ENCODE assay signal across 11 cellular contexts in genomic region chr5:142782976-142783539, GRCh38. TPM values are rescaled to one million over a fixed set of nuclear protein-coding genes. Genes with fewer than 3 reads are reported as not detected.
DNase-seq lines count a peak whose midpoint lies in the region; ATAC-seq and TF ChIP-seq lines count a peak whose summit lies in the region.
"Had no signal": no experiment of that assay in that cellular context is flagged by ENCODE, and none has a peak within 500 bp of the region (broad histone marks: within the 10 kb centered on the region; RNA-seq: fewer than 3 reads in every experiment).

No MANE protein-coding gene starts in this region.

- TF ChIP-seq CTCF in tibial nerve (IDR thresholded peaks at IDR 0.05), result no peak
- no peak for TF ChIP-seq CTCF in body of pancreas (IDR thresholded peaks at IDR 0.05)

- H3K4me3 Mint-ChIP-seq in activated naive CD4-positive, alpha-beta T cell treated with anti-CD3 and anti-CD28 coated beads for 36 hours, result peak overlapping the region; percentile 19
- peak overlapping the region; percentile 63 for H3K4me3 Mint-ChIP-seq in central memory CD8-positive, alpha-beta T cell
- H3K4me3 Mint-ChIP-seq in stimulated activated naive B cell treated with anti-CD40 and anti-IgM and Interleukin-4, amounts not matched to agents 10 μg/mL and 1 μg/mL and 100 μg/mL, for 72 hours, result no peak overlapping the region

- H3K4me1 ChIP-seq in muscle layer of duodenum (ENCODE audit: control insufficient read depth in 1 of 2, insufficient read depth in 2 of 2, low read length in 2 of 2) (peaks cover 14 to 45% of the 10 kb centered on the region in 2 donors), tibial nerve (peaks cover 0 to 57% (median 21%) of the 10 kb centered on the region in 4 donors), body of pancreas (peaks cover 14% of the 10 kb centered on the region)

- no peaks in the 10 kb centered on the region for H3K9me3 ChIP-seq in muscle layer of duodenum (ENCODE audit: control insufficient read depth in 1 of 2, low read length in 2 of 2)
- H3K9me3 ChIP-seq in tibial nerve, result no peaks in the 10 kb centered on the region
- H3K9me3 ChIP-seq in body of pancreas, result no peaks in the 10 kb centered on the region

- H3K9me3 Mint-ChIP-seq in activated naive CD4-positive, alpha-beta T cell treated with anti-CD3 and anti-CD28 coated beads for 36 hours, result no peaks in the 10 kb centered on the region
- no peaks in the 10 kb centered on the region for H3K9me3 Mint-ChIP-seq in central memory CD8-positive, alpha-beta T cell
- peaks cover 0 to 2% of the 10 kb centered on the region in 2 donors for H3K9me3 Mint-ChIP-seq in stimulated activated naive B cell treated with anti-CD40 and anti-IgM and Interleukin-4, amounts not matched to agents 10 μg/mL and 1 μg/mL and 100 μg/mL, for 72 hours

- CTCF ChIA-PET in activated naive CD4-positive, alpha-beta T cell treated with anti-CD3 and anti-CD28 coated beads for 36 hours (lab: Charles Lee), result interaction anchor here (0.7 to 3.1 kb wide), 8 partner anchors 12 to 822 kb away, joined by 3 to 25 read pairs (median 4); partner anchors contain the start of gene ARHGAP26

- no peak for DNase-seq in activated naive CD4-positive, alpha-beta T cell treated with anti-CD3 and anti-CD28 coated beads for 36 hours
- no peak for DNase-seq in activated naive CD4-positive, alpha-beta T cell (lab: John Stamatoyannopoulos, UW)
- DNase-seq in central memory CD8-positive, alpha-beta T cell (ENCODE audit: low spot score in 2 of 2), result no peak
- peak in 1 of 2 donors; percentile 35 for DNase-seq in tibial nerve (ENCODE audit: low spot score in 2 of 2)
- DNase-seq in mucosa of gallbladder (ENCODE audit: low spot score), result no peak
- DNase-seq in body of pancreas, result no peak
- no peak for DNase-seq in stimulated activated naive B cell treated with anti-CD40 and anti-IgM and Interleukin-4, amounts not matched to agents 10 μg/mL and 1 μg/mL and 100 μg/mL, for 72 hours
- DNase-seq: EL, NCI-H524 treated with DMSO at 0.1 percent for 48 hours had no signal

- H3K27me3 ChIP-seq in muscle layer of duodenum (ENCODE audit: low read depth, low read length) (no peaks in the 10 kb centered on the region), tibial nerve (no peaks in the 10 kb centered on the region), body of pancreas (no peaks in the 10 kb centered on the region)

- intact Hi-C loops in activated naive CD4-positive, alpha-beta T cell treated with anti-CD3 and anti-CD28 coated beads for 36 hours (cut with micrococcal nuclease), result loop anchor here (1.0 to 2.0 kb wide), 6 partner anchors 11 to 81 kb away; no protein-coding TSS in a partner anchor
- intact Hi-C loops in body of pancreas (cut with DNase I), result no loop called here

- H3K27ac ChIP-seq in muscle layer of duodenum (ENCODE audit: low read length), result peak overlapping the region; percentile 57
- peak overlapping the region; percentile 25 to 87 (median 70) for H3K27ac ChIP-seq in tibial nerve
- H3K27ac ChIP-seq in body of pancreas, result no peak overlapping the region
- H3K27ac ChIP-seq: HL-60 had no signal

- no peaks in the 10 kb centered on the region for H3K36me3 Mint-ChIP-seq in activated naive CD4-positive, alpha-beta T cell treated with anti-CD3 and anti-CD28 coated beads for 36 hours (ENCODE audit: low read depth)
- H3K36me3 Mint-ChIP-seq in central memory CD8-positive, alpha-beta T cell (ENCODE audit: insufficient read depth), result peaks cover 18% of the 10 kb centered on the region
- peaks cover 0 to 5% of the 10 kb centered on the region in 2 donors for H3K36me3 Mint-ChIP-seq in stimulated activated naive B cell treated with anti-CD40 and anti-IgM and Interleukin-4, amounts not matched to agents 10 μg/mL and 1 μg/mL and 100 μg/mL, for 72 hours

- no peak for TF ChIP-seq POLR2A in tibial nerve (IDR thresholded peaks at IDR 0.05)
- TF ChIP-seq POLR2A in body of pancreas (IDR thresholded peaks at IDR 0.05), result no peak

- no peaks in the 10 kb centered on the region for H3K27me3 Mint-ChIP-seq in activated naive CD4-positive, alpha-beta T cell treated with anti-CD3 and anti-CD28 coated beads for 36 hours (ENCODE audit: low read depth)
- H3K27me3 Mint-ChIP-seq in central memory CD8-positive, alpha-beta T cell, result no peaks in the 10 kb centered on the region
- no peaks in the 10 kb centered on the region for H3K27me3 Mint-ChIP-seq in stimulated activated naive B cell treated with anti-CD40 and anti-IgM and Interleukin-4, amounts not matched to agents 10 μg/mL and 1 μg/mL and 100 μg/mL, for 72 hours

- peak overlapping the region; percentile 25 for H3K27ac Mint-ChIP-seq in activated naive CD4-positive, alpha-beta T cell treated with anti-CD3 and anti-CD28 coated beads for 36 hours
- peak overlapping the region; percentile 90 for H3K27ac Mint-ChIP-seq in central memory CD8-positive, alpha-beta T cell (ENCODE audit: low read depth)
- H3K27ac Mint-ChIP-seq in stimulated activated naive B cell treated with anti-CD40 and anti-IgM and Interleukin-4, amounts not matched to agents 10 μg/mL and 1 μg/mL and 100 μg/mL, for 72 hours, result no peak overlapping the region

- H3K4me1 Mint-ChIP-seq in activated naive CD4-positive, alpha-beta T cell treated with anti-CD3 and anti-CD28 coated beads for 36 hours (ENCODE audit: low read depth), result peaks cover 65% of the 10 kb centered on the region
- peaks cover 98% of the 10 kb centered on the region for H3K4me1 Mint-ChIP-seq in central memory CD8-positive, alpha-beta T cell
- peaks cover 21 to 36% of the 10 kb centered on the region in 2 donors for H3K4me1 Mint-ChIP-seq in stimulated activated naive B cell treated with anti-CD40 and anti-IgM and Interleukin-4, amounts not matched to agents 10 μg/mL and 1 μg/mL and 100 μg/mL, for 72 hours

- WGBS in tibial nerve, 2 donors, result 41 to 45% methylated on average over 5 to 8 of the region's 8 CpGs
- WGBS in body of pancreas, 2 donors, result 75 to 81% methylated on average over 8 of the region's 8 CpGs

- peak in 1 of 2 donors; percentile 9 for TF ChIP-seq EP300 in tibial nerve (IDR thresholded peaks at IDR 0.05)

- no peak overlapping the region for H3K4me3 ChIP-seq in muscle layer of duodenum (ENCODE audit: low read depth in 1 of 2, low read length in 2 of 2)
- H3K4me3 ChIP-seq in tibial nerve, result no peak overlapping the region
- H3K4me3 ChIP-seq in body of pancreas, result no peak overlapping the region

- H3K36me3 ChIP-seq in muscle layer of duodenum (ENCODE audit: control insufficient read depth in 1 of 2, insufficient read depth in 2 of 2, low read length in 2 of 2) (no peaks in the 10 kb centered on the region), tibial nerve (no peaks in the 10 kb centered on the region), body of pancreas (replicated peaks in 1 of 2; ENCODE audit: insufficient read depth in 1 of 2, low read depth in 2 of 2) (no peaks in the 10 kb centered on the region)

- no peak for ATAC-seq in central memory CD8-positive, alpha-beta T cell (replicated peaks; ENCODE audit: extremely low read depth, poor library complexity, severe bottlenecking)
- no peak for ATAC-seq in body of pancreas
- ATAC-seq in stimulated activated naive B cell treated with anti-CD40 and anti-IgM and Interleukin-4, amounts not matched to agents 10 μg/mL and 1 μg/mL and 100 μg/mL, for 72 hours (replicated peaks), result no peak

RNA-seq across cellular contexts. Expression of gene ARHGAP26, which starts 12.9 kb away (rescaled TPM):
- 10 to 100 TPM; 17.0 to 19.5 TPM for total RNA-seq in activated naive CD4-positive, alpha-beta T cell treated with anti-CD3 and anti-CD28 coated beads for 36 hours
- 10 to 100 TPM; 33.7 to 77.8 (median 57.8) TPM for total RNA-seq in tibial nerve
- total RNA-seq in mucosa of gallbladder, result 60.3 TPM
- total RNA-seq in body of pancreas, result 10 to 100 TPM; 12.5 to 14.2 TPM

Comparison
In these comparisons a context has a peak if more than half of its experiments do, and no peak if none do; other contexts are left out.
1. H3K4me3 Mint-ChIP-seq: peak in activated naive CD4-positive, alpha-beta T cell treated with anti-CD3 and anti-CD28 coated beads for 36 hours (single experiment) and central memory CD8-positive, alpha-beta T cell (single experiment); none in stimulated activated naive B cell treated with anti-CD40 and anti-IgM and Interleukin-4, amounts not matched to agents 10 μg/mL and 1 μg/mL and 100 μg/mL, for 72 hours (0 of 2).
2. H3K27ac ChIP-seq: peak in muscle layer of duodenum (single experiment) and tibial nerve (4 of 4); none in body of pancreas (0 of 4).